In genomic region chr2:201403904-201404303, GRCh38 we compare ENCODE assay signal across 14 cellular contexts. TPM values are rescaled to one million over a fixed set of nuclear protein-coding genes. Genes with fewer than 3 reads are reported as not detected.
DNase-seq lines count a peak whose midpoint lies in the region; ATAC-seq, FAIRE-seq and TF ChIP-seq lines count a peak whose summit lies in the region.
"Had no signal": no experiment of that assay in that cellular context is flagged by ENCODE, and none has a peak within 500 bp of the region (broad histone marks: within the 10 kb centered on the region; RNA-seq: fewer than 3 reads in every experiment).

No MANE protein-coding gene starts in this region.

- TF ChIP-seq CTCF in parathyroid adenoma (IDR thresholded peaks at IDR 0.05) (no peak), right lobe of liver (IDR thresholded peaks at IDR 0.05) (no peak)

- H3K4me1 ChIP-seq in parathyroid adenoma (peaks cover 10% of the 10 kb centered on the region), right lobe of liver (peaks cover 0 to 18% (median 7%) of the 10 kb centered on the region in 4 donors)

- H3K9me3 ChIP-seq in parathyroid adenoma (ENCODE audit: control insufficient read depth, low read length) (no peaks in the 10 kb centered on the region), right lobe of liver (no peaks in the 10 kb centered on the region)

- ATAC-seq in esophagus mucosa (peak; percentile 48), HG02642 (IDR thresholded peaks at IDR 0.05; ENCODE audit: poor library complexity, unreplicated experiment) (no peak), right lobe of liver (no peak), GM18498 (IDR thresholded peaks at IDR 0.05; ENCODE audit: unreplicated experiment) (no peak)
- ATAC-seq: activated naive CD8-positive, alpha-beta T cell treated with anti-CD3 and anti-CD28 coated beads, Interleukin-2, amount 50 U/mL, for 24 hours; foreskin keratinocyte had no signal

- H3K27ac ChIP-seq in parathyroid adenoma (no peak overlapping the region), right lobe of liver (no peak overlapping the region)
- H3K27ac ChIP-seq: foreskin keratinocyte had no signal

- DNase-seq in H54 (ENCODE audit: insufficient read length, low spot score) (no peak), NCI-H446 treated with DMSO at 0.1 percent for 48 hours (lab: John Stamatoyannopoulos, UW) (peak; percentile 14), right lobe of liver (no peak)
- DNase-seq: activated CD4-positive, alpha-beta T cell treated with anti-CD3 and anti-CD28 coated beads, Interleukin-2, amount 50 U/mL, for 4 hours; activated naive CD8-positive, alpha-beta T cell treated with anti-CD3 and anti-CD28 coated beads, Interleukin-2, amount 50 U/mL, for 24 hours; GOT3; NCI-H1092 treated with DMSO at 0.1 percent for 48 hours; SIG-M5 had no signal

- intact Hi-C loops in right lobe of liver (cut with DNase I): no loop called here

- peak; percentile 70 for FAIRE-seq in H54 (lab: Jason Lieb, UNC)
- FAIRE-seq: G401.6 had no signal

- H3K79me2 ChIP-seq in parathyroid adenoma: no peaks in the 10 kb centered on the region

- 65% methylated on average over 2 of the region's 2 CpGs for WGBS in right lobe of liver (ENCODE audit: insufficient coverage, low coverage, low lambda C conversion rate, missing lambda C conversion rate)

- H3K36me3 ChIP-seq in parathyroid adenoma (ENCODE audit: control insufficient read depth, insufficient read depth, low read length) (no peaks in the 10 kb centered on the region), right lobe of liver (peaks cover 0 to 5% (median 0%) of the 10 kb centered on the region in 4 donors)

- H3K4me2 ChIP-seq in parathyroid adenoma (ENCODE audit: low read length): peak overlapping the region; percentile 15

- no peaks in the 10 kb centered on the region for H3K27me3 ChIP-seq in parathyroid adenoma (ENCODE audit: control insufficient read depth, insufficient read depth, low read length)
- no peaks in the 10 kb centered on the region for H3K27me3 ChIP-seq in right lobe of liver
- H3K27me3 ChIP-seq: foreskin keratinocyte had no signal

- no peak overlapping the region for H2AFZ ChIP-seq in parathyroid adenoma

- TF ChIP-seq POLR2A in H54 (IDR thresholded peaks at IDR 0.05; ENCODE audit: low read depth, low read length): no peak
- TF ChIP-seq POLR2A in right lobe of liver (IDR thresholded peaks at IDR 0.05): no peak

- H3K9ac ChIP-seq in parathyroid adenoma: no peak overlapping the region

- no peak overlapping the region for H3K4me3 ChIP-seq in parathyroid adenoma (ENCODE audit: low read depth, low read length)
- no peak overlapping the region for H3K4me3 ChIP-seq in right lobe of liver

RNA-seq across cellular contexts. Expression of gene FLACC1, which starts 46.8 kb away (rescaled TPM):
- total RNA-seq in esophagus mucosa (0.56 TPM), right lobe of liver (1 to 10 TPM in 1 of 6 experiments, under 1 TPM in 5; 0.74 to 2.0 (median 0.91) TPM)

RNA-seq across cellular contexts. Expression of gene TRAK2, which starts 47.4 kb away (rescaled TPM):
- total RNA-seq in esophagus mucosa (7.5 TPM), right lobe of liver (10 to 100 TPM; 13.3 to 18.4 (median 14.2) TPM)

RNA-seq across cellular contexts. Expression of gene STRADB, which starts 47.6 kb away (rescaled TPM):
- total RNA-seq in esophagus mucosa: 12.9 TPM
- 10 to 100 TPM; 44.2 to 71.6 (median 63.4) TPM for total RNA-seq in right lobe of liver
